In the genomic region with DNA sequence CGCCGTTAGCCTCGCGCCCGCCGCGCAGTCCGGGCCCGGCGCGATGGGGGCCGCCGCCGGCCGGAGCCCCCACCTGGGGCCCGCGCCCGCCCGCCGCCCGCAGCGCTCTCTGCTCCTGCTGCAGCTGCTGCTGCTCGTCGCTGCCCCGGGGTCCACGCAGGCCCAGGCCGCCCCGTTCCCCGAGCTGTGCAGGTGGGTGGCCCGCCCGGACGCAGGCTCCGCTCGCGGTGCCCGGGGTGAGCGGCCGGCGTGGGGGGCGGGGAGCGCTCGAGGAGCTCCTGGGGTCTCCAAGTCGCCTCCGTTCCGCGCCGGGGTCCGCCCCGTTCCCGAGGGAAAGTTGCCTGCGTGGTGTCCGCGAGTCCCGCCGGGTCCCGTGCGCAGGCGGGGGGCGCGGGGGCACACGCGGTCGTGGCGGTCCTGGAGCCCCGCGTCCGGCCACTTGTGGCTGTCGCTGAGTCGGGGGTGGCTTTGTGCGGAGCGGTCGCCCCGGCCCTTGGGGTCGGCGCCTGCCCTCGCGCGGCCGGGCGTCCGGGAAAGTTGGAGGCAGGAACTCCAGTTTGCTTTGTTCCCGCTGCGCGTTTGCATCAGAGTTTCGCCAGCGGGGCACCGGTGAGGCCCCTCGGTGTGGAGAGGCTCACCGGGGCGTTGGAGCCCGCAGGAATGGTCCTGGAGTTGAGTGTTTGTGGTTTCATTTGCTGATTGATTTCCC, we compare ENCODE assay signal across 8 cellular contexts. TPM values are rescaled to one million over a fixed set of nuclear protein-coding genes. Genes with fewer than 3 reads are reported as not detected.
DNase-seq lines count a peak whose midpoint lies in the region; ATAC-seq and TF ChIP-seq lines count a peak whose summit lies in the region.

No MANE protein-coding gene starts in this region.

- intact Hi-C loops in activated CD4-positive, alpha-beta T cell treated with anti-CD3 and anti-CD28 coated beads for 36 hours (cut with DNase I, micrococcal nuclease) = loop anchor here (1.0 to 2.0 kb wide), 5 partner anchors 10 to 180 kb away; partner anchors contain the start of gene TCP1 (in 1 of the 2)

- H3K4me1 Mint-ChIP-seq in activated CD4-positive, alpha-beta T cell treated with anti-CD3 and anti-CD28 coated beads for 36 hours = peaks cover 46% of the 10 kb centered on the region

- in situ Hi-C loops in astrocyte of the spinal cord (cut with HindIII; ENCODE audit: low sequenced_read_pairs) = no loop called here

- H3K36me3 Mint-ChIP-seq in activated CD4-positive, alpha-beta T cell treated with anti-CD3 and anti-CD28 coated beads for 36 hours (ENCODE audit: low read depth) = peaks cover 11% of the 10 kb centered on the region

- peak; percentile 38 for ATAC-seq in activated CD4-positive, alpha-beta T cell treated with anti-CD3 and anti-CD28 coated beads for 36 hours
- ATAC-seq in HG02938 (IDR thresholded peaks at IDR 0.05; ENCODE audit: unreplicated experiment) = peak; percentile 24

- POLR2A ChIA-PET in activated CD4-positive, alpha-beta T cell treated with anti-CD3 and anti-CD28 coated beads for 36 hours (lab: Charles Lee) = interaction anchor here (0.5 to 2.2 kb wide), 2 partner anchors 180 to 302 kb away, joined by 4 to 5 read pairs; partner anchors contain the start of gene TCP1

- H3K4me3 Mint-ChIP-seq in activated CD4-positive, alpha-beta T cell treated with anti-CD3 and anti-CD28 coated beads for 36 hours = peak overlapping the region; percentile 93

- H3K4me3 ChIP-seq in astrocyte of the spinal cord (ENCODE audit: low read depth, low read length) = peak overlapping the region; percentile 63

- no peaks in the 10 kb centered on the region for H3K27me3 Mint-ChIP-seq in activated CD4-positive, alpha-beta T cell treated with anti-CD3 and anti-CD28 coated beads for 36 hours

- DNase-seq in activated CD4-positive, alpha-beta T cell treated with anti-CD3 and anti-CD28 coated beads for 36 hours = peak; percentile 58
- no peak for DNase-seq in activated CD4-positive, alpha-beta T cell treated with anti-CD3 and anti-CD28 coated beads for 1 hour
- peak; percentile 21 for DNase-seq in RPMI7951 (ENCODE audit: low read depth)
- peak; percentile 58 for DNase-seq in astrocyte of the spinal cord (ENCODE audit: low read depth, low spot score)
- peak; percentile 38 for DNase-seq in iris pigment epithelial cell (ENCODE audit: low read depth)
- peak; percentile 26 for DNase-seq in stimulated activated CD4-positive, alpha-beta T cell treated with anti-CD3 and anti-CD28 coated beads, Interleukin-4, amount 100 ng/mL, for 24 hours
- DNase-seq in COLO829 (ENCODE audit: low spot score) = no peak

- H3K27ac Mint-ChIP-seq in activated CD4-positive, alpha-beta T cell treated with anti-CD3 and anti-CD28 coated beads for 36 hours = peak overlapping the region; percentile 92

- no peaks in the 10 kb centered on the region for H3K9me3 Mint-ChIP-seq in activated CD4-positive, alpha-beta T cell treated with anti-CD3 and anti-CD28 coated beads for 36 hours (ENCODE audit: low read depth)

- no peak for TF ChIP-seq CTCF in astrocyte of the spinal cord (IDR thresholded peaks at IDR 0.05; ENCODE audit: low read depth, low read length)

- CTCF ChIA-PET in activated CD4-positive, alpha-beta T cell treated with anti-CD3 and anti-CD28 coated beads for 36 hours (lab: Charles Lee) = interaction anchor here (0.6 to 2.1 kb wide), 2 partner anchors 12 to 1642 kb away, joined by 4 to 6 read pairs; no protein-coding TSS in a partner anchor

RNA-seq across cellular contexts. Expression of gene IGF2R, which starts 0.5 kb away (rescaled TPM):
- total RNA-seq in activated CD4-positive, alpha-beta T cell treated with anti-CD3 and anti-CD28 coated beads for 36 hours = 10 to 100 TPM; 55.6 to 65.6 TPM
- 32.4 and 36.2 TPM in 2 replicates for total RNA-seq in RPMI7951 (2014; rRNA removed; shearing (Covaris generic))

Comparison
In these comparisons a context has a peak if more than half of its experiments do, and no peak if none do; other contexts are left out.
1. DNase-seq: peak in activated CD4-positive, alpha-beta T cell treated with anti-CD3 and anti-CD28 coated beads for 36 hours (single experiment), RPMI7951 (single experiment), astrocyte of the spinal cord (single experiment), iris pigment epithelial cell (single experiment) and stimulated activated CD4-positive, alpha-beta T cell treated with anti-CD3 and anti-CD28 coated beads, Interleukin-4, amount 100 ng/mL, for 24 hours (single experiment); none in activated CD4-positive, alpha-beta T cell treated with anti-CD3 and anti-CD28 coated beads for 1 hour (single experiment) and COLO829 (single experiment).